ENCODE assay signal across 16 cellular contexts in the genomic region with DNA sequence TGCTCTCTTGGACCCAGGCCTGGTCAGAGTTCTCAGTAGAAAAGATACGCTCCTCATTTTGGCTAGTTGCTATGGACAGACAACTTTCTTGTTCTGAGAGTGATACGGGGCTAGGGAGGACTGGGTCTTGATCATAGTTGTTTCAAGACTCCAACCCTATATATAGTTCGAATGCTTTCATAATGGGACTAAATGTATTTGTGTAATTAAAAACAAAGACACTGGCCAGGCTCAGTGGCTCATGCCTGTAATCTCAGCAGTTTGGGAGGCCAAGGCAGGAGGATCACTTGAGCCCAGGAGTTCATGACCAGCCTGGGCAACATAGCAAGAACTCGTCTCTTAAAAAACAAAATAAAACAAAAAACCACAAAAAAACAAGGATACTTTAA. TPM values are rescaled to one million over a fixed set of nuclear protein-coding genes. Genes with fewer than 3 reads are reported as not detected.
DNase-seq lines count a peak whose midpoint lies in the region; ATAC-seq and TF ChIP-seq lines count a peak whose summit lies in the region.
"Had no signal": no experiment of that assay in that cellular context is flagged by ENCODE, and none has a peak within 500 bp of the region (broad histone marks: within the 10 kb centered on the region; RNA-seq: fewer than 3 reads in every experiment).

No MANE protein-coding gene starts in this region.

- intact Hi-C loops in breast epithelium (cut with DNase I; ENCODE audit: low total_unique reads) = no loop called here
- intact Hi-C loops in MCF 10A (cut with micrococcal nuclease) = no loop called here

- H3K4me1 ChIP-seq in breast epithelium (no peaks in the 10 kb centered on the region), OCI-LY1 (ENCODE audit: insufficient read depth, low read length, severe bottlenecking) (peaks cover 79% of the 10 kb centered on the region), suprapubic skin (peaks cover 59% of the 10 kb centered on the region)

- no peak for TF ChIP-seq CTCF in breast epithelium (IDR thresholded peaks at IDR 0.05)
- no peak for TF ChIP-seq CTCF in MCF 10A (IDR thresholded peaks at IDR 0.05; ENCODE audit: unreplicated experiment)
- TF ChIP-seq CTCF in OCI-LY1 (IDR thresholded peaks at IDR 0.05; ENCODE audit: low read length) = no peak
- TF ChIP-seq CTCF in suprapubic skin (IDR thresholded peaks at IDR 0.05) = no peak

- no peaks in the 10 kb centered on the region for H3K27me3 ChIP-seq in breast epithelium
- no peaks in the 10 kb centered on the region for H3K27me3 ChIP-seq in OCI-LY1 (ENCODE audit: insufficient read depth, low read length)
- H3K27me3 ChIP-seq in suprapubic skin = no peaks in the 10 kb centered on the region
- H3K27me3 ChIP-seq: hepatocyte, upper lobe of right lung had no signal

- WGBS in suprapubic skin = 98% methylated on average over 4 of the region's 4 CpGs

- peaks cover 16% of the 10 kb centered on the region; the same call in 1 of the 2 replicates for H3F3A ChIP-seq in OCI-LY1 (ENCODE audit: insufficient read depth, low read length)

- no peak for DNase-seq in breast epithelium (ENCODE audit: low spot score in 2 of 2)
- DNase-seq in MCF 10A (ENCODE audit: unreplicated experiment) = no peak
- no peak for DNase-seq in central memory CD8-positive, alpha-beta T cell (ENCODE audit: low spot score in 2 of 2)
- DNase-seq in suprapubic skin (ENCODE audit: low spot score in 2 of 2) = no peak
- no peak for DNase-seq in stimulated activated CD4-positive, alpha-beta T cell treated with anti-CD3 and anti-CD28 coated beads, Interleukin-1b, Interleukin-23, amount 100 ng/mL, for 48 hours
- DNase-seq: DMS153, NCI-H2029, NCI-H524, upper lobe of right lung had no signal

- no peaks in the 10 kb centered on the region for H3K9me3 ChIP-seq in breast epithelium
- H3K9me3 ChIP-seq in OCI-LY1 (ENCODE audit: low read length) = no peaks in the 10 kb centered on the region
- H3K9me3 ChIP-seq in suprapubic skin = no peaks in the 10 kb centered on the region
- H3K9me3 ChIP-seq: upper lobe of right lung had no signal

- H3K4me3 Mint-ChIP-seq in MCF 10A (ENCODE audit: unreplicated experiment) = no peak overlapping the region
- H3K4me3 Mint-ChIP-seq in central memory CD8-positive, alpha-beta T cell = peak overlapping the region; percentile 41
- H3K4me3 Mint-ChIP-seq: GM23338 had no signal

- CTCF ChIA-PET in MCF 10A (lab: Yijun Ruan, JAX) = no interaction called here

- H3K27ac Mint-ChIP-seq in MCF 10A (ENCODE audit: low read depth, unreplicated experiment) = no peak overlapping the region
- peak overlapping the region; percentile 47 for H3K27ac Mint-ChIP-seq in central memory CD8-positive, alpha-beta T cell (ENCODE audit: low read depth)
- H3K27ac Mint-ChIP-seq: GM23338 had no signal

- TF ChIP-seq POLR2A in breast epithelium (IDR thresholded peaks at IDR 0.05) (no peak), suprapubic skin (IDR thresholded peaks at IDR 0.05) (no peak)

- H3K27ac ChIP-seq in breast epithelium (peak overlapping the region; percentile 65 to 91), OCI-LY1 (ENCODE audit: low read depth, low read length, poor library complexity, severe bottlenecking) (peak overlapping the region; percentile 98), suprapubic skin (peak overlapping the region; percentile 75)
- H3K27ac ChIP-seq: hepatocyte, SK-N-MC, upper lobe of right lung, VCaP had no signal

- TF ChIP-seq EP300 in suprapubic skin (IDR thresholded peaks at IDR 0.05) = no peak

- H3K4me1 Mint-ChIP-seq in MCF 10A (ENCODE audit: insufficient read depth, unreplicated experiment) = peaks cover 8% of the 10 kb centered on the region
- H3K4me1 Mint-ChIP-seq in central memory CD8-positive, alpha-beta T cell = peaks cover 56% of the 10 kb centered on the region
- H3K4me1 Mint-ChIP-seq: GM23338 had no signal

- H3K79me2 ChIP-seq in OCI-LY1 (ENCODE audit: insufficient read depth, low read length) = peaks cover 5% of the 10 kb centered on the region; the same call in 1 of the 2 replicates

- POLR2A ChIA-PET in MCF 10A (lab: Yijun Ruan, JAX) = no interaction called here

- no peaks in the 10 kb centered on the region for H4K20me1 ChIP-seq in OCI-LY1 (ENCODE audit: insufficient read depth, low read length)

- no peak overlapping the region for H2AFZ ChIP-seq in OCI-LY1 (ENCODE audit: low read length)
- H2AFZ ChIP-seq: GM23338, hepatocyte had no signal

- H3K9me2 ChIP-seq in OCI-LY1 (ENCODE audit: low read depth, low read length) = no peaks in the 10 kb centered on the region

- H3K4me2 ChIP-seq in OCI-LY1 (ENCODE audit: low read length) = peak overlapping the region; percentile 61; the same call in 1 of the 2 replicates
- H3K4me2 ChIP-seq: GM23338, hepatocyte had no signal

- H3K36me3 Mint-ChIP-seq in MCF 10A (ENCODE audit: insufficient read depth, unreplicated experiment) = peaks cover 75% of the 10 kb centered on the region
- peaks cover 16% of the 10 kb centered on the region for H3K36me3 Mint-ChIP-seq in central memory CD8-positive, alpha-beta T cell (ENCODE audit: insufficient read depth)

- no peak overlapping the region for H3K9ac ChIP-seq in OCI-LY1 (ENCODE audit: low read length)

- H3K4me3 ChIP-seq in breast epithelium (no peak overlapping the region), OCI-LY1 (ENCODE audit: low read depth, low read length, poor library complexity, severe bottlenecking) (no peak overlapping the region), suprapubic skin (no peak overlapping the region)
- H3K4me3 ChIP-seq: GM23338, hepatocyte, SK-N-MC, upper lobe of right lung had no signal

- ATAC-seq in central memory CD8-positive, alpha-beta T cell (replicated peaks; ENCODE audit: extremely low read depth, poor library complexity, severe bottlenecking) = no peak
- ATAC-seq in GM19455 (IDR thresholded peaks at IDR 0.05; ENCODE audit: unreplicated experiment) (no peak), HG03139 (IDR thresholded peaks at IDR 0.05; ENCODE audit: unreplicated experiment) (no peak)
- ATAC-seq: GM23338, upper lobe of right lung had no signal

- H3K36me3 ChIP-seq in breast epithelium = no peaks in the 10 kb centered on the region
- peaks cover 41% of the 10 kb centered on the region for H3K36me3 ChIP-seq in OCI-LY1 (ENCODE audit: insufficient read depth, low read length)
- H3K36me3 ChIP-seq in suprapubic skin = peaks cover 4% of the 10 kb centered on the region

- no peaks in the 10 kb centered on the region for H3K27me3 Mint-ChIP-seq in MCF 10A (ENCODE audit: insufficient read depth, unreplicated experiment)
- H3K27me3 Mint-ChIP-seq in central memory CD8-positive, alpha-beta T cell = no peaks in the 10 kb centered on the region

- no TSS peak for BruUV-seq in MCF 10A (replicated peaks; lab: Mats Ljungman, UMichigan)

- no peaks in the 10 kb centered on the region for H3K9me3 Mint-ChIP-seq in MCF 10A (ENCODE audit: unreplicated experiment)
- no peaks in the 10 kb centered on the region for H3K9me3 Mint-ChIP-seq in central memory CD8-positive, alpha-beta T cell
- H3K9me3 Mint-ChIP-seq: GM23338 had no signal

RNA-seq across cellular contexts. Expression of a gene that starts 17.7 kb away (rescaled TPM):
- total RNA-seq in breast epithelium = 100 to 1,000 TPM in 1 of 3 donors, 10 to 100 TPM in 2; 43.2 to 284 (median 65.2) TPM
- total RNA-seq in MCF 10A (2022) = 45.3 and 61.0 TPM in 2 replicates
- 100 to 1,000 TPM in 1 of 4 donors, 10 to 100 TPM in 3; 31.5 to 167 (median 49.0) TPM for total RNA-seq in suprapubic skin

RNA-seq across cellular contexts. Expression of a gene that starts 28.7 kb away (rescaled TPM):
- total RNA-seq in breast epithelium = 10 to 100 TPM; 16.4 to 18.6 (median 16.5) TPM
- total RNA-seq in MCF 10A (2022) = 19.4 and 20.4 TPM in 2 replicates
- 10 to 100 TPM in 2 of 4 donors, 1 to 10 TPM in 2; 8.8 to 18.1 (median 10.1) TPM for total RNA-seq in suprapubic skin

RNA-seq across cellular contexts. Expression of a gene that starts 28.8 kb away (rescaled TPM):
- total RNA-seq in breast epithelium (10 to 100 TPM; 38.4 to 53.4 (median 41.0) TPM), MCF 10A (2022) (28.0 and 33.2 TPM in 2 replicates), suprapubic skin (100 to 1,000 TPM in 1 of 4 donors, 10 to 100 TPM in 3; 38.8 to 101 (median 69.9) TPM)

RNA-seq across cellular contexts. Expression of a gene that starts 36.9 kb away (rescaled TPM):
- total RNA-seq in breast epithelium = 10 to 100 TPM; 15.4 to 34.7 (median 19.8) TPM
- 4.6 and 6.4 TPM in 2 replicates for total RNA-seq in MCF 10A (2022)
- total RNA-seq in suprapubic skin = 10 to 100 TPM; 11.2 to 26.6 (median 23.6) TPM

RNA-seq across cellular contexts. Expression of a gene that starts 46.1 kb away (rescaled TPM):
- total RNA-seq in breast epithelium = 10 to 100 TPM in 2 of 3 donors, under 1 TPM in 1; 0.80 to 58.0 (median 26.5) TPM
- total RNA-seq in MCF 10A (2022) = 42.7 and 48.8 TPM in 2 replicates
- total RNA-seq in suprapubic skin = 100 to 1,000 TPM in 2 of 4 donors, 10 to 100 TPM in 2; 77.0 to 133 (median 99.7) TPM
